In the genomic region with DNA sequence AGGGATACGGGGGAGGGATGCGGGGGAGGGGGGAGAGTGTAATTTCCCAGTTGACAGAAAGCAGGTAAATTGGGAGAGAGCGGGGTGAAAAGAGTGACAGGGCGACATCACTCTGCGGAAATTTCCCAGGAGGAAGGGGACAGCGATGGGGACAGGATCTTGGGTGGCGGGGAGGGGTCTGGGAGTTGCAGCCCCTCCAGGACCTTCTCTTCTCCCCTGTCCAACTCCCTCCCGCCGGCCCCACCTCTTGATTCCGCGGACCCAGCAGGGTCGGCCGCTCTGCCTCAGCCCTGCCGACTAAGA, we compare ENCODE assay signal across 9 cellular contexts.
DNase-seq lines count a peak whose midpoint lies in the region; ATAC-seq, FAIRE-seq and TF ChIP-seq lines count a peak whose summit lies in the region.
"Had no signal": no experiment of that assay in that cellular context is flagged by ENCODE, and none has a peak within 500 bp of the region (broad histone marks: within the 10 kb centered on the region; RNA-seq: fewer than 3 reads in every experiment).

No MANE protein-coding gene starts in this region.

- FAIRE-seq in H54 (lab: Jason Lieb, UNC): no peak

- peaks cover 7% of the 10 kb centered on the region; the same call in 1 of the 2 replicates for H3K9me3 ChIP-seq in AG04450 (ENCODE audit: control insufficient read depth, insufficient read depth, low read length)
- no peaks in the 10 kb centered on the region for H3K9me3 ChIP-seq in colonic mucosa

- no peak for TF ChIP-seq CTCF in AG04450 (IDR thresholded peaks at IDR 0.05; ENCODE audit: low read depth, low read length)
- no peak for TF ChIP-seq CTCF in colonic mucosa (IDR thresholded peaks at IDR 0.05)

- CTCF ChIA-PET in AG04450 (lab: Charles Lee): no interaction called here

- H3K4me1 Mint-ChIP-seq in IgD-negative memory B cell: peaks cover 20 to 28% (median 25%) of the 10 kb centered on the region in 3 donors
- H3K4me1 Mint-ChIP-seq in naive thymus-derived CD8-positive, alpha-beta T cell: peaks cover 34 to 53% (median 44%) of the 10 kb centered on the region in 4 donors

- DNase-seq in AG04450 (ENCODE audit: low read depth, low spot score): no peak
- no peak for DNase-seq in colonic mucosa
- no peak for DNase-seq in naive thymus-derived CD8-positive, alpha-beta T cell
- no peak for DNase-seq in GOT3 (lab: John Stamatoyannopoulos, UW)
- no peak for DNase-seq in retina
- no peak for DNase-seq in midbrain (lab: John Stamatoyannopoulos, UW)
- no peak for DNase-seq in H54 (ENCODE audit: insufficient read length, low spot score)
- DNase-seq: NCI-H2029 had no signal

- no peaks in the 10 kb centered on the region for H3K9me3 Mint-ChIP-seq in IgD-negative memory B cell
- no peaks in the 10 kb centered on the region for H3K9me3 Mint-ChIP-seq in naive thymus-derived CD8-positive, alpha-beta T cell

- ATAC-seq in naive thymus-derived CD8-positive, alpha-beta T cell: no peak

- H3K27me3 ChIP-seq in AG04450 (ENCODE audit: control insufficient read depth, insufficient read depth, low read length): peaks cover 12% of the 10 kb centered on the region
- no peaks in the 10 kb centered on the region for H3K27me3 ChIP-seq in colonic mucosa

- H3K27ac ChIP-seq in AG04450 (ENCODE audit: low read depth, low read length): no peak overlapping the region
- peak overlapping the region; percentile 40 for H3K27ac ChIP-seq in colonic mucosa

- no peaks in the 10 kb centered on the region for H3K27me3 Mint-ChIP-seq in IgD-negative memory B cell
- H3K27me3 Mint-ChIP-seq in naive thymus-derived CD8-positive, alpha-beta T cell: no peaks in the 10 kb centered on the region

- no peaks in the 10 kb centered on the region for H3K4me1 ChIP-seq in colonic mucosa

- TF ChIP-seq POLR2A in H54 (IDR thresholded peaks at IDR 0.05; ENCODE audit: low read depth, low read length): no peak

- POLR2A ChIA-PET in AG04450 (lab: Yijun Ruan, JAX): no interaction called here
- POLR2A ChIA-PET in naive thymus-derived CD8-positive, alpha-beta T cell (lab: Charles Lee): interaction anchor here (0.6 to 8.9 kb wide), 12 partner anchors 11 to 331 kb away, joined by 3 to 194 read pairs (median 7); a partner anchor contains a TSS

- H3K9ac ChIP-seq in colonic mucosa (ENCODE audit: low read depth in 2 of 2, low read length in 2 of 2): peak overlapping the region; percentile 38 to 55

- intact Hi-C loops in colonic mucosa (cut with DNase I): loop anchor here (10.0 kb wide), 1 partner anchor 119 kb away; a partner anchor contains a TSS

- no peaks in the 10 kb centered on the region for H3K36me3 ChIP-seq in colonic mucosa

- H3K4me3 Mint-ChIP-seq in IgD-negative memory B cell: peak overlapping the region; percentile 77 to 95 (median 92)
- peak overlapping the region; percentile 81 to 99 (median 90) for H3K4me3 Mint-ChIP-seq in naive thymus-derived CD8-positive, alpha-beta T cell

- H3K36me3 Mint-ChIP-seq in IgD-negative memory B cell: no peaks in the 10 kb centered on the region
- H3K36me3 Mint-ChIP-seq in naive thymus-derived CD8-positive, alpha-beta T cell: peaks cover 0 to 3% (median 0%) of the 10 kb centered on the region in 3 donors

- H3K4me3 ChIP-seq in AG04450 (ENCODE audit: low read depth, low read length): peak overlapping the region; percentile 52
- peak overlapping the region; percentile 75 for H3K4me3 ChIP-seq in colonic mucosa

- peak overlapping the region in 2 of 3 donors; percentile 90 to 93 for H3K27ac Mint-ChIP-seq in IgD-negative memory B cell
- peak overlapping the region; percentile 75 to 96 (median 95) for H3K27ac Mint-ChIP-seq in naive thymus-derived CD8-positive, alpha-beta T cell
